In genomic region chr1:6493834-6494223, GRCh38 we compare ENCODE assay signal across 6 cellular contexts. TPM values are rescaled to one million over a fixed set of nuclear protein-coding genes. Genes with fewer than 3 reads are reported as not detected.
A peak's percentile ranks its signal among the peaks of the same experiment; 100 is the strongest.
DNase-seq lines count a peak whose midpoint lies in the region; ATAC-seq, FAIRE-seq and TF ChIP-seq lines count a peak whose summit lies in the region.
"Not testable (repeated sequence)": the region's sequence is repeated elsewhere in the genome, so short reads cannot be mapped to it uniquely, and the experiment has no call there.
"Had no signal": no experiment of that assay in that cellular context is flagged by ENCODE, and none has a peak within 500 bp of the region (broad histone marks: within the 10 kb centered on the region; RNA-seq: fewer than 3 reads in every experiment).

No MANE protein-coding gene starts in this region.

- peaks cover 48% of the 10 kb centered on the region for H3K4me1 ChIP-seq in CD8-positive, alpha-beta T cell (ENCODE audit: insufficient read depth, low read length)
- peaks cover 4 to 48% of the 10 kb centered on the region in 2 experiments; a peak in 2 of 5 replicates for H3K4me1 ChIP-seq in K562 (replicated peaks in 1 of 2; ENCODE audit: control insufficient read depth in 2 of 2, insufficient read depth in 2 of 2, low read length in 2 of 2)
- H3K4me1 ChIP-seq in left ventricle myocardium inferior = peaks cover 95% of the 10 kb centered on the region

- H3K9me1 ChIP-seq in K562 (ENCODE audit: control insufficient read depth, insufficient read depth, low read length) = not testable (repeated sequence)

- H3K36me3 Mint-ChIP-seq in CD8-positive, alpha-beta T cell; T-helper 17 cell (ENCODE audit: low read depth): not testable (repeated sequence)

- not testable (repeated sequence) for TF ChIP-seq EP300 in K562 (IDR thresholded peaks at IDR 0.05; ENCODE audit: low read length)

- H3K36me3 ChIP-seq in CD8-positive, alpha-beta T cell (ENCODE audit: insufficient read depth, low read length); K562 (ENCODE audit: control insufficient read depth, insufficient read depth, low read length); left ventricle myocardium inferior: not testable (repeated sequence)

- ATAC-seq in CD8-positive, alpha-beta T cell; T-helper 17 cell; K562: not testable (repeated sequence)

- not testable (repeated sequence) for H2AFZ ChIP-seq in K562 (ENCODE audit: low read depth, low read length)

- CTCF ChIA-PET in CD8-positive, alpha-beta T cell (lab: Charles Lee) = interaction anchor here (1.4 to 2.5 kb wide), 2 partner anchors 60 to 152 kb away, joined by 4 to 8 read pairs; partner anchors contain the start of gene NOL9
- CTCF ChIA-PET in RWPE1 (lab: Yijun Ruan, JAX) = interaction anchor here (0.6 kb wide), 1 partner anchor 64 kb away, joined by 3 read pairs; no protein-coding TSS in a partner anchor
- CTCF ChIA-PET in K562 (lab: Yijun Ruan, JAX; ENCODE audit: low intra/inter-chr PET ratio) = not testable (repeated sequence)

- not testable (repeated sequence) for H3K27me3 Mint-ChIP-seq in CD8-positive, alpha-beta T cell (ENCODE audit: low read depth); T-helper 17 cell

- in situ Hi-C loops in K562 (cut with MboI) = loop anchor here (10.0 to 25.0 kb wide), 2 partner anchors 141 to 718 kb away; no protein-coding TSS in a partner anchor

- H4K20me1 ChIP-seq in K562 (replicated peaks; ENCODE audit: control insufficient read depth, insufficient read depth, low read length) = peaks cover 35% of the 10 kb centered on the region

- not testable (repeated sequence) for H3K9me3 ChIP-seq in CD8-positive, alpha-beta T cell (ENCODE audit: low read length); T-helper 17 cell (ENCODE audit: control insufficient read depth, low read length, poor library complexity, severe bottlenecking); K562 (replicated peaks; ENCODE audit: control insufficient read depth, insufficient read depth, low read depth, low read length); left ventricle myocardium inferior (replicated peaks)

- H3K4me2 ChIP-seq in K562 (ENCODE audit: insufficient read depth, low read length) = not testable (repeated sequence)

- H3K4me3 ChIP-seq in CD8-positive, alpha-beta T cell (ENCODE audit: low read depth, low read length); K562; left ventricle myocardium inferior: not testable (repeated sequence)

- FAIRE-seq in K562 (lab: Jason Lieb, UNC) = not testable (repeated sequence)

- TF ChIP-seq RAD21 in K562 (CRISPR knock-in tag; conservative IDR thresholded peaks at IDR 0.05 in 1 of 2, IDR thresholded peaks at IDR 0.05 in 1 of 2) = not testable (repeated sequence)

- H3K27me3 ChIP-seq in CD8-positive, alpha-beta T cell (ENCODE audit: insufficient read depth, low read length); left ventricle myocardium inferior (ENCODE audit: low read depth): not testable (repeated sequence)
- peaks cover 29 to 69% of the 10 kb centered on the region in 2 experiments; a peak in 4 of 5 replicates for H3K27me3 ChIP-seq in K562 (ENCODE audit: control insufficient read depth in 2 of 2, insufficient read depth in 2 of 2, low read length in 2 of 2)

- DNase-seq in CD8-positive, alpha-beta T cell = peak in 1 of 7 experiments; percentile 3
- not testable (repeated sequence) for DNase-seq in RWPE1 (ENCODE audit: low spot score); T-helper 17 cell; K562 (ENCODE audit: extremely low read depth in 1 of 4, low spot score in 3 of 4); left ventricle myocardium inferior

- not testable (repeated sequence) for H3K9me3 Mint-ChIP-seq in CD8-positive, alpha-beta T cell

- H3K4me3 Mint-ChIP-seq in CD8-positive, alpha-beta T cell; T-helper 17 cell: not testable (repeated sequence)

- intact Hi-C loops in CD8-positive, alpha-beta T cell (cut with DNase I, micrococcal nuclease); K562 (cut with micrococcal nuclease); left ventricle myocardium inferior (cut with micrococcal nuclease): not testable (repeated sequence)

- H3K27ac ChIP-seq in CD8-positive, alpha-beta T cell (ENCODE audit: low read depth, low read length); K562 (ENCODE audit: extremely low read depth, low read depth, low read length): not testable (repeated sequence)
- peak overlapping the region; percentile 100 for H3K27ac ChIP-seq in RWPE1
- H3K27ac ChIP-seq in left ventricle myocardium inferior (replicated peaks) = peak overlapping the region; percentile 79

- WGBS in K562 (ENCODE audit: insufficient coverage, low coverage, missing lambda C conversion rate) = 18% methylated on average over 4 of the region's 4 CpGs

- not testable (repeated sequence) for H3K9ac ChIP-seq in K562 (ENCODE audit: insufficient read depth in 1 of 2, low read depth in 2 of 2, low read length in 2 of 2)

- H3K79me2 ChIP-seq in K562 (ENCODE audit: control insufficient read depth, insufficient read depth, low read length) = not testable (repeated sequence)

- TF ChIP-seq POLR2A in K562 (conservative IDR thresholded peaks at IDR 0.05) = not testable (repeated sequence)

- not testable (repeated sequence) for BruUV-seq in K562 (replicated peaks; lab: Mats Ljungman, UMichigan)

- H3K4me1 Mint-ChIP-seq in CD8-positive, alpha-beta T cell (ENCODE audit: low read depth) = peaks cover 34% of the 10 kb centered on the region
- H3K4me1 Mint-ChIP-seq in T-helper 17 cell = peaks cover 24% of the 10 kb centered on the region

- POLR2A ChIA-PET in CD8-positive, alpha-beta T cell (lab: Charles Lee) = interaction anchor here (0.5 kb wide), 1 partner anchor 106 kb away, joined by 3 read pairs; no protein-coding TSS in a partner anchor
- POLR2A ChIA-PET in RWPE1 (lab: Yijun Ruan, JAX; ENCODE audit: low non-redundant PET) = not testable (repeated sequence)
- POLR2A ChIA-PET in K562 (lab: Yijun Ruan, JAX) = interaction anchor here (0.6 to 1.0 kb wide), 2 partner anchors 9 to 71 kb away, joined by 3 to 4 read pairs; no protein-coding TSS in a partner anchor

- not testable (repeated sequence) for TF ChIP-seq CTCF in CD8-positive, alpha-beta T cell (IDR thresholded peaks at IDR 0.05); RWPE1 (conservative IDR thresholded peaks at IDR 0.05; ENCODE audit: low read depth); K562 (IDR thresholded peaks at IDR 0.05 in 2 of 3, conservative IDR thresholded peaks at IDR 0.05 in 1 of 3; ENCODE audit: insufficient read depth in 2 of 3, low read depth in 1 of 3, low read length in 3 of 3); left ventricle myocardium inferior (IDR thresholded peaks at IDR 0.05; ENCODE audit: borderline replicate concordance)

- peak overlapping the region; percentile 41 for H3K27ac Mint-ChIP-seq in CD8-positive, alpha-beta T cell
- peak overlapping the region; percentile 92 for H3K27ac Mint-ChIP-seq in T-helper 17 cell

TF ChIP-seq in K562, 482 proteins besides CTCF, POLR2A, EP300 and RAD21:
- peak; percentile 72 for TF ChIP-seq ZNF121 (CRISPR knock-in tag; conservative IDR thresholded peaks at IDR 0.05)

RNA-seq across cellular contexts. Expression of gene PLEKHG5, which starts 2.4 kb away (rescaled TPM):
- total RNA-seq in CD8-positive, alpha-beta T cell = 1 to 10 TPM; 4.0 to 5.0 TPM
- total RNA-seq in T-helper 17 cell = 10 to 100 TPM; 10.8 to 12.8 TPM
- total RNA-seq in K562 (2011; cell fraction: chromatin; rRNA removed; ENCODE audit: low replicate concordance) = 0.51 and 2.5 TPM in 2 replicates
- total RNA-seq in K562 (2011; cell fraction: nucleolus; rRNA removed) = 1.4 and 1.5 TPM in 2 replicates
- 0.88 and 0.99 TPM in 2 replicates for total RNA-seq in K562 (2011; cell fraction: nucleoplasm; rRNA removed)
- total RNA-seq in K562 (2014; rRNA removed) = 0.05 and 0.20 TPM in 2 replicates
- total RNA-seq in K562 (2014; rRNA removed; fragmentation: Illumina TruSeq; extraction: Trizol) = 0.04 TPM in 1 of 2 replicates, not detected in the other
- not detected in 2 replicates for total RNA-seq in K562 (2015; rRNA removed; fragmentation: Illumina TruSeq; extraction: Trizol)
- 0.29 TPM in 2 replicates for total RNA-seq in K562 (2021)
- 0.11 and 0.16 TPM in 2 replicates for polyA plus RNA-seq in K562 (2011; rRNA removed)
- polyA plus RNA-seq in K562 (2011; cell fraction: cytosol; rRNA removed) = 0.06 and 0.49 TPM in 2 replicates
- 0.94 and 1.8 TPM in 2 replicates for polyA plus RNA-seq in K562 (2011; cell fraction: nucleus; rRNA removed)
- 0.04 and 0.07 TPM in 2 replicates for polyA plus RNA-seq in K562 (2012)
- 0.07 and 0.12 TPM in 2 replicates for polyA plus RNA-seq in K562 (2014; fragmentation: Illumina TruSeq; extraction: Trizol)
- polyA plus RNA-seq in K562 (2014; fragmentation: Nextera tagmentation; extraction: Ambion mirVana) = not detected
- 0.13 and 0.26 TPM in 2 replicates for polyA plus RNA-seq in K562 (2014; rRNA removed)
- 0.12 and 0.14 TPM in 2 replicates for polyA minus RNA-seq in K562 (2011; rRNA and poly(A)+ RNA removed)
- polyA minus RNA-seq in K562 (2011; cell fraction: cytosol; rRNA and poly(A)+ RNA removed) = 0.29 TPM in 1 of 2 replicates, not detected in the other
- 1.2 TPM in 2 replicates for polyA minus RNA-seq in K562 (2011; cell fraction: nucleus; rRNA and poly(A)+ RNA removed)
- total RNA-seq in left ventricle myocardium inferior = 16.2 TPM
- polyA plus RNA-seq: CD14-positive monocyte had no signal

RNA-seq across cellular contexts. Expression of gene TNFRSF25, which starts 27.9 kb away (rescaled TPM):
- 100 to 1,000 TPM; 178 to 185 TPM for total RNA-seq in CD8-positive, alpha-beta T cell
- total RNA-seq in T-helper 17 cell (100 to 1,000 TPM; 393 to 433 TPM), K562 (2014; rRNA removed) (not detected in 2 replicates), K562 (2014; rRNA removed; fragmentation: Illumina TruSeq; extraction: Trizol) (not detected in 2 replicates), K562 (2015; rRNA removed; fragmentation: Illumina TruSeq; extraction: Trizol) (not detected in 2 replicates), K562 (2021) (0.49 and 0.89 TPM in 2 replicates), left ventricle myocardium inferior (12.6 TPM)
- 2.3 TPM in 1 of 2 replicates, not detected in the other for total RNA-seq in K562 (2011; cell fraction: chromatin; rRNA removed; ENCODE audit: low replicate concordance)
- total RNA-seq in K562 (2011; cell fraction: nucleolus; rRNA removed) = 0.26 and 2.2 TPM in 2 replicates
- 1.2 and 1.6 TPM in 2 replicates for total RNA-seq in K562 (2011; cell fraction: nucleoplasm; rRNA removed)
- polyA plus RNA-seq in K562 (2011; rRNA removed) (0.14 and 0.24 TPM in 2 replicates), K562 (2014; fragmentation: Illumina TruSeq; extraction: Trizol) (not detected in 2 replicates), K562 (2014; fragmentation: Nextera tagmentation; extraction: Ambion mirVana) (not detected), K562 (2014; rRNA removed) (not detected in 2 replicates)
- polyA plus RNA-seq in K562 (2011; cell fraction: cytosol; rRNA removed) = 0.16 and 0.30 TPM in 2 replicates
- 0.90 and 2.6 TPM in 2 replicates for polyA plus RNA-seq in K562 (2011; cell fraction: nucleus; rRNA removed)
- polyA plus RNA-seq in K562 (2012) = 0.10 and 0.14 TPM in 2 replicates
- not detected in 2 replicates for polyA minus RNA-seq in K562 (2011; rRNA and poly(A)+ RNA removed)
- polyA minus RNA-seq in K562 (2011; cell fraction: cytosol; rRNA and poly(A)+ RNA removed) = not detected in 2 replicates
- 0.13 TPM in 1 of 2 replicates, not detected in the other for polyA minus RNA-seq in K562 (2011; cell fraction: nucleus; rRNA and poly(A)+ RNA removed)

Comparison
In these comparisons a context has a peak if more than half of its experiments do, and no peak if none do; other contexts are left out.
1. RNA of gene TNFRSF25, which starts 27.9 kb away (total RNA-seq): 393 to 433 TPM in T-helper 17 cell and 178 to 185 TPM in CD8-positive, alpha-beta T cell; 12.6 TPM in left ventricle myocardium inferior (single experiment) and 0.26 to 2.3 TPM in K562; every median in the first group is over 10 times any median in the second.